ENCODE assay signal across 8 cellular contexts in the genomic region with DNA sequence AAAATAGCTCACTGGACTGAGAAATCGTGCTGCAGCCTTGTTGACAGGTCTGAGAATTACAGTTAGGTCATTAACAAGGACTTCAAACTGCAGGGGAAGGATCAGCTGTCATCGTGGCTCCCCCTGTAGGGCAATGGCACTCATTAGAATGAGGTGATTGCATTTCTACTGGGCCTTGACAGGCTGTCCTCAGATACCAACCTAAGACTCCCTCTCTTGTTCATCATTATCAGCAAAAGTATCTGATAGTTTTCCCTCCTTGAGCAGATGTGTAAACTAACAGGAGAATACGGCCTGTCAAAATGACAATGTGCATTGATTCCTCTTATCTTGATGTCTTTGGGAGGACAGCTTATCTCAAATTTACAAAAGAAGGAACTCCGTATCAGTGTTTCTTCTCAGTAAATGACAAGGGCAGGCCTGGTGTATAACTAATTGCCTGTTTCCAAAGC.
DNase-seq lines count a peak whose midpoint lies in the region; ATAC-seq and TF ChIP-seq lines count a peak whose summit lies in the region.

No MANE protein-coding gene starts in this region.

- peak; percentile 5 for DNase-seq in stimulated activated CD4-positive, alpha-beta T cell treated with anti-CD3 and anti-CD28 coated beads, Interleukin-1b, Interleukin-23, amount 100 ng/mL, for 48 hours
- DNase-seq in stimulated activated CD4-positive, alpha-beta T cell treated with anti-CD3 and anti-CD28 coated beads, Interleukin-2, amount 100 ng/mL, for 48 hours = no peak
- DNase-seq in NCI-H82 treated with DMSO at 0.1 percent for 48 hours (lab: John Stamatoyannopoulos, UW; ENCODE audit: unreplicated experiment) (peak; percentile 59), dermis blood vessel endothelial cell (peak; percentile 49), retinal pigment epithelial cell (ENCODE audit: low read depth) (peak; percentile 33), cerebellum (ENCODE audit: low spot score) (no peak)

- H3K4me3 ChIP-seq in retinal pigment epithelial cell (ENCODE audit: low read length) = no peak overlapping the region

- ATAC-seq in HG03103 (IDR thresholded peaks at IDR 0.05; ENCODE audit: low read depth, unreplicated experiment) (peak; percentile 93), GM21447 (IDR thresholded peaks at IDR 0.05; ENCODE audit: unreplicated experiment) (no peak)

- peak; percentile 86 for TF ChIP-seq CTCF in retinal pigment epithelial cell (conservative IDR thresholded peaks at IDR 0.05; ENCODE audit: low read depth, low read length)

Comparison
In these comparisons a context has a peak if more than half of its experiments do, and no peak if none do; other contexts are left out.
1. DNase-seq: peak in stimulated activated CD4-positive, alpha-beta T cell treated with anti-CD3 and anti-CD28 coated beads, Interleukin-1b, Interleukin-23, amount 100 ng/mL, for 48 hours (single experiment), NCI-H82 treated with DMSO at 0.1 percent for 48 hours (single experiment), dermis blood vessel endothelial cell (single experiment) and retinal pigment epithelial cell (single experiment); none in stimulated activated CD4-positive, alpha-beta T cell treated with anti-CD3 and anti-CD28 coated beads, Interleukin-2, amount 100 ng/mL, for 48 hours (0 of 2) and cerebellum (single experiment).